In genomic region chr9:85258823-85259370, GRCh38 we compare ENCODE assay signal across 8 cellular contexts.
DNase-seq lines count a peak whose midpoint lies in the region; ATAC-seq, FAIRE-seq and TF ChIP-seq lines count a peak whose summit lies in the region.

No MANE protein-coding gene starts in this region.

- intact Hi-C loops in mammary epithelial cell (cut with micrococcal nuclease), result loop anchor here (1.0 to 5.0 kb wide), 9 partner anchors 116 to 862 kb away; no protein-coding TSS in a partner anchor

- H2AFZ ChIP-seq in mammary epithelial cell (ENCODE audit: low read depth, low read length), result peak overlapping the region; percentile 33
- peak overlapping the region; percentile 73 for H2AFZ ChIP-seq in keratinocyte (ENCODE audit: control insufficient read depth, low read length)

- dilution Hi-C loops in mammary epithelial cell (cut with HindIII; ENCODE audit: low sequenced_read_pairs), result loop anchor here (25.0 kb wide), 2 partner anchors 97 to 247 kb away; no protein-coding TSS in a partner anchor
- dilution Hi-C loops in keratinocyte (cut with MboI; ENCODE audit: extremely low pct_ligation_motif_present, low sequenced_read_pairs), result no loop called here

- H3K9me3 ChIP-seq in mammary epithelial cell (replicated peaks; ENCODE audit: insufficient read depth, low read length) (no peaks in the 10 kb centered on the region), keratinocyte (ENCODE audit: control insufficient read depth, low read depth, low read length) (no peaks in the 10 kb centered on the region), tibial nerve (no peaks in the 10 kb centered on the region)

- H3K9ac ChIP-seq in mammary epithelial cell (ENCODE audit: insufficient read depth, low read length) (no peak overlapping the region), keratinocyte (ENCODE audit: control insufficient read depth, extremely low read depth, insufficient read depth, low read length) (no peak overlapping the region)

- FAIRE-seq in keratinocyte (lab: Jason Lieb, UNC), result peak; percentile 92

- H3K36me3 ChIP-seq in mammary epithelial cell (ENCODE audit: insufficient read depth, low read length) (no peaks in the 10 kb centered on the region), keratinocyte (ENCODE audit: control insufficient read depth in 2 of 2, extremely low read depth in 1 of 2, insufficient read depth in 2 of 2, low read length in 2 of 2) (no peaks in the 10 kb centered on the region), tibial nerve (no peaks in the 10 kb centered on the region)

- CTCF ChIA-PET in mammary epithelial cell (lab: Charles Lee; ENCODE audit: low non-redundant PET), result interaction anchor here (0.5 to 0.7 kb wide), 4 partner anchors 10 to 561 kb away, joined by 3 to 5 read pairs (median 3); no protein-coding TSS in a partner anchor

- H3K4me1 ChIP-seq in mammary epithelial cell (ENCODE audit: insufficient read depth, low read length) (no peaks in the 10 kb centered on the region), keratinocyte (ENCODE audit: control insufficient read depth, extremely low read depth, insufficient read depth, low read length) (peaks cover 4% of the 10 kb centered on the region), tibial nerve (peaks cover 0 to 11% (median 0%) of the 10 kb centered on the region in 4 donors)

- H3K27ac ChIP-seq in mammary epithelial cell (ENCODE audit: insufficient read depth, low read depth, low read length), result no peak overlapping the region
- no peak overlapping the region for H3K27ac ChIP-seq in keratinocyte (ENCODE audit: control insufficient read depth, insufficient read depth, low read length)
- no peak overlapping the region for H3K27ac ChIP-seq in tibial nerve

- H3K4me2 ChIP-seq in mammary epithelial cell (ENCODE audit: insufficient read depth, low read depth, low read length) (peak overlapping the region; percentile 67), keratinocyte (ENCODE audit: control insufficient read depth, extremely low read depth, insufficient read depth, low read depth, low read length) (peak overlapping the region; percentile 79)

- H3K27me3 ChIP-seq in mammary epithelial cell (ENCODE audit: insufficient read depth, low read length) (peaks cover 2% of the 10 kb centered on the region), keratinocyte (ENCODE audit: control insufficient read depth, extremely low read depth, insufficient read depth, low read length) (no peaks in the 10 kb centered on the region), tibial nerve (no peaks in the 10 kb centered on the region)

- WGBS in mammary epithelial cell (ENCODE audit: low coverage, missing lambda C conversion rate), result 22% methylated on average over 9 of the region's 10 CpGs
- WGBS in tibial nerve, 2 donors, result 26 to 29% methylated on average over 10 of the region's 10 CpGs

- H3K79me2 ChIP-seq in mammary epithelial cell (ENCODE audit: insufficient read depth, low read length) (no peaks in the 10 kb centered on the region), keratinocyte (ENCODE audit: control insufficient read depth, insufficient read depth, low read length) (no peaks in the 10 kb centered on the region)

- H4K20me1 ChIP-seq in mammary epithelial cell (ENCODE audit: insufficient read depth, low read length) (no peaks in the 10 kb centered on the region), keratinocyte (ENCODE audit: control insufficient read depth, extremely low read depth, insufficient read depth, low read length) (no peaks in the 10 kb centered on the region)

- TF ChIP-seq CTCF in mammary epithelial cell (conservative IDR thresholded peaks at IDR 0.05 in 1 of 2, IDR thresholded peaks at IDR 0.05 in 1 of 2; ENCODE audit: extremely low read depth in 1 of 2, insufficient read depth in 1 of 2, low read depth in 1 of 2, low read length in 2 of 2) (peak; percentile 87 to 98), keratinocyte (optimal IDR thresholded peaks at IDR 0.05 in 1 of 3, IDR thresholded peaks at IDR 0.05 in 1 of 3, conservative IDR thresholded peaks at IDR 0.05 in 1 of 3; ENCODE audit: extremely low read depth in 1 of 3, insufficient read depth in 2 of 3, low read length in 3 of 3) (peak; percentile 94 to 99 (median 97)), tibial nerve (IDR thresholded peaks at IDR 0.05) (peak; percentile 47 to 81 (median 74))

- H3K9me1 ChIP-seq in keratinocyte (ENCODE audit: control insufficient read depth, extremely low read depth, insufficient read depth, low read length), result no peaks in the 10 kb centered on the region

- no peak for TF ChIP-seq POLR2A in tibial nerve (IDR thresholded peaks at IDR 0.05)

- DNase-seq in stimulated activated CD4-positive, alpha-beta T cell treated with anti-CD3 and anti-CD28 coated beads, Interleukin-1b, Interleukin-23, amount 100 ng/mL, for 48 hours, result peak; percentile 4
- DNase-seq in stimulated activated CD4-positive, alpha-beta T cell treated with anti-CD3 and anti-CD28 coated beads, Interleukin-2, amount 100 ng/mL, for 48 hours, result no peak
- DNase-seq in NCI-H460 (ENCODE audit: extremely low read depth, low read depth), result peak; percentile 42
- DNase-seq in mammary epithelial cell, result peak; percentile 69
- peak; percentile 49 for DNase-seq in keratinocyte (ENCODE audit: low read depth, low spot score)
- DNase-seq in tibial nerve (ENCODE audit: low spot score in 2 of 2), result peak; percentile 28 to 66

- TF ChIP-seq EP300 in tibial nerve (IDR thresholded peaks at IDR 0.05), result peak in 1 of 2 donors; percentile 48

- no TSS peak for BruUV-seq in mammary epithelial cell (replicated peaks; lab: Mats Ljungman, UMichigan)

- H3K4me3 ChIP-seq in mammary epithelial cell (replicated peaks in 1 of 3; ENCODE audit: insufficient read depth in 1 of 3, low read depth in 2 of 3, low read length in 3 of 3) (no peak overlapping the region), keratinocyte (ENCODE audit: control insufficient read depth in 2 of 3, extremely low read depth in 1 of 3, insufficient read depth in 2 of 3, low read depth in 1 of 3, low read length in 3 of 3) (peak overlapping the region in 1 of 3 experiments; percentile 23), tibial nerve (no peak overlapping the region)

- in situ Hi-C loops in mammary epithelial cell (cut with MboI; ENCODE audit: low sequenced_read_pairs in 2 of 2), result loop anchor here (5.0 to 25.0 kb wide), 4 partner anchors 322 to 872 kb away; no protein-coding TSS in a partner anchor

- ATAC-seq in HG02798 (IDR thresholded peaks at IDR 0.05; ENCODE audit: poor library complexity, unreplicated experiment), result peak; percentile 62
- no peak for ATAC-seq in HG02840 (IDR thresholded peaks at IDR 0.05; ENCODE audit: low FRiP score, unreplicated experiment)

Comparison
In these comparisons a context has a peak if more than half of its experiments do, and no peak if none do; other contexts are left out.
1. DNase-seq: peak in stimulated activated CD4-positive, alpha-beta T cell treated with anti-CD3 and anti-CD28 coated beads, Interleukin-1b, Interleukin-23, amount 100 ng/mL, for 48 hours (single experiment), NCI-H460 (single experiment), mammary epithelial cell (single experiment), keratinocyte (single experiment) and tibial nerve (2 of 2); none in stimulated activated CD4-positive, alpha-beta T cell treated with anti-CD3 and anti-CD28 coated beads, Interleukin-2, amount 100 ng/mL, for 48 hours (0 of 2).
2. Peak in every context shown above with its lines, with median percentiles within 50 percentile points of each other: CTCF ChIP-seq.